Comparison of ENCODE assay signal across 8 cellular contexts in genomic region chr17:58352018-58352842, GRCh38. TPM values are rescaled to one million over a fixed set of nuclear protein-coding genes. Genes with fewer than 3 reads are reported as not detected.
DNase-seq lines count a peak whose midpoint lies in the region; ATAC-seq, FAIRE-seq and TF ChIP-seq lines count a peak whose summit lies in the region.

SUPT4H1 (minus strand) TSS chr17:58352201; CDS start chr17:58352135, 66 bp downstream.

- intact Hi-C loops in Right ventricle myocardium superior (cut with DNase I) = no loop called here

- peak within 1 kb of the TSS; percentile 97 for H2AFZ ChIP-seq in parathyroid adenoma

- TF ChIP-seq POLR2A in GM12892 (IDR thresholded peaks at IDR 0.05; ENCODE audit: low read depth, low read length) (peak; percentile 90), tibial nerve (IDR thresholded peaks at IDR 0.05) (peak; percentile 83 to 88)

- ATAC-seq in HG02763 (IDR thresholded peaks at IDR 0.05; ENCODE audit: unreplicated experiment) = peak; percentile 94
- ATAC-seq in Right ventricle myocardium superior (ENCODE audit: poor library complexity) = peak; percentile 98

- peak; percentile 75 to 95 for TF ChIP-seq EP300 in tibial nerve (IDR thresholded peaks at IDR 0.05)

- peak; percentile 53 for TF ChIP-seq CTCF in parathyroid adenoma (IDR thresholded peaks at IDR 0.05)
- peak in 2 of 5 experiments; percentile 61 to 73 for TF ChIP-seq CTCF in tibial nerve (IDR thresholded peaks at IDR 0.05)

- H3K9me3 ChIP-seq in adipocyte (ENCODE audit: control insufficient read depth, low read length) = no peaks in the 10 kb centered on the region
- H3K9me3 ChIP-seq in parathyroid adenoma (ENCODE audit: control insufficient read depth, low read length) = no peaks in the 10 kb centered on the region
- H3K9me3 ChIP-seq in tibial nerve = no peaks in the 10 kb centered on the region

- H3K4me2 ChIP-seq in parathyroid adenoma (ENCODE audit: low read length) = peak within 1 kb of the TSS; percentile 93

- WGBS in tibial nerve, 2 donors = 0% methylated on average over 48 to 54 of the region's 63 CpGs

- H3K27me3 ChIP-seq in adipocyte (replicated peaks; ENCODE audit: control insufficient read depth, insufficient read depth, low read length) (peaks cover 3% of the 10 kb centered on the region), parathyroid adenoma (ENCODE audit: control insufficient read depth, insufficient read depth, low read length) (no peaks in the 10 kb centered on the region), tibial nerve (no peaks in the 10 kb centered on the region)

- peaks cover 16% of the 10 kb centered on the region for H3K4me1 ChIP-seq in adipocyte (ENCODE audit: control insufficient read depth, insufficient read depth, low read length)
- H3K4me1 ChIP-seq in parathyroid adenoma = peaks cover 8% of the 10 kb centered on the region
- H3K4me1 ChIP-seq in tibial nerve = peaks cover 0 to 33% (median 12%) of the 10 kb centered on the region in 4 donors

- DNase-seq in GM12892 (ENCODE audit: insufficient read length) (peak; percentile 89), NCI-H128 (lab: John Stamatoyannopoulos, UW; ENCODE audit: unreplicated experiment) (peak; percentile 83), SW 1271 (lab: John Stamatoyannopoulos, UW) (peak; percentile 64 to 90), adipocyte (ENCODE audit: low read depth) (peak; percentile 94), Right ventricle myocardium superior (peak; percentile 90), tibial nerve (ENCODE audit: low spot score in 2 of 2) (peak; percentile 61 to 76)

- H3K79me2 ChIP-seq in parathyroid adenoma = peaks cover 7% of the 10 kb centered on the region

- H3K4me3 ChIP-seq in adipocyte (ENCODE audit: low read length) = peak within 1 kb of the TSS; percentile 100
- H3K4me3 ChIP-seq in parathyroid adenoma (ENCODE audit: low read depth, low read length) = peak within 1 kb of the TSS; percentile 99
- H3K4me3 ChIP-seq in tibial nerve = peak within 1 kb of the TSS; percentile 78 to 95 (median 80)

- H3K27ac ChIP-seq in parathyroid adenoma = peak within 1 kb of the TSS; percentile 74
- H3K27ac ChIP-seq in tibial nerve = peak within 1 kb of the TSS; percentile 73 to 96 (median 94)

- H3K9ac ChIP-seq in adipocyte (ENCODE audit: low read length) = peak within 1 kb of the TSS; percentile 97
- peak within 1 kb of the TSS; percentile 84 for H3K9ac ChIP-seq in parathyroid adenoma

- H3K36me3 ChIP-seq in adipocyte (ENCODE audit: control insufficient read depth, insufficient read depth, low read length, severe bottlenecking) = peaks cover 30% of the 10 kb centered on the region
- no peaks in the 10 kb centered on the region for H3K36me3 ChIP-seq in parathyroid adenoma (ENCODE audit: control insufficient read depth, insufficient read depth, low read length)
- H3K36me3 ChIP-seq in tibial nerve = peaks cover 0 to 33% (median 14%) of the 10 kb centered on the region in 3 donors

- FAIRE-seq in GM12892 (lab: Jason Lieb, UNC) = peak; percentile 91

RNA-seq across cellular contexts. Expression of gene SUPT4H1, which starts in this region (rescaled TPM):
- polyA plus RNA-seq in GM12892 (2012; ENCODE audit: missing spikeins) = 94.9 TPM
- 59.2 TPM for total RNA-seq in Right ventricle myocardium superior
- 10 to 100 TPM; 34.5 to 38.0 (median 35.2) TPM for total RNA-seq in tibial nerve

Comparison
In these comparisons a context has a peak if more than half of its experiments do, and no peak if none do; other contexts are left out.
1. Peak in every context shown above with its lines: DNase-seq, ATAC-seq, H3K4me3 ChIP-seq and H3K27ac ChIP-seq.